Comparison of ENCODE assay signal across 8 cellular contexts in genomic region chr14:95534299-95535225, GRCh38. TPM values are rescaled to one million over a fixed set of nuclear protein-coding genes. Genes with fewer than 3 reads are reported as not detected.
A peak's percentile ranks its signal among the peaks of the same experiment; 100 is the strongest.
DNase-seq lines count a peak whose midpoint lies in the region; ATAC-seq lines count a peak whose summit lies in the region.

GLRX5 (plus strand) TSS chr14:95535050; CDS start chr14:95535090, 40 bp downstream.

- DNase-seq in NCI-H748 (lab: John Stamatoyannopoulos, UW; ENCODE audit: unreplicated experiment) (peak; percentile 100), cortex of kidney (lab: John Stamatoyannopoulos, UW) (peak; percentile 98), left colon (peak; percentile 97 to 99)
- DNase-seq in activated CD4-positive, alpha-beta T cell treated with anti-CD3 and anti-CD28 coated beads, Interleukin-2, amount 50 U/mL, for 1 hour, result peak; percentile 96
- peak; percentile 98 for DNase-seq in stimulated activated CD4-positive, alpha-beta T cell treated with anti-CD3 and anti-CD28 coated beads, Interleukin-1b, Interleukin-23, amount 100 ng/mL, for 48 hours

- H3K4me2 ChIP-seq in BLaER1 treated with 17β-estradiol and CSF1 and Interleukin-3, amounts not matched to agents 10 nM and 100 nM, result peak within 1 kb of the TSS; percentile 94 to 99 (median 99)

- no peaks in the 10 kb centered on the region for H3K27me3 ChIP-seq in BLaER1 treated with 17β-estradiol and CSF1 and Interleukin-3, amounts not matched to agents 10 nM and 100 nM

- peaks cover 56 to 80% (median 69%) of the 10 kb centered on the region in 10 experiments for H3K4me1 ChIP-seq in BLaER1 treated with 17β-estradiol and CSF1 and Interleukin-3, amounts not matched to agents 10 nM and 100 nM

- H3K4me3 ChIP-seq in BLaER1 treated with 17β-estradiol and CSF1 and Interleukin-3, amounts not matched to agents 10 nM and 100 nM, result peak within 1 kb of the TSS; percentile 78 to 98 (median 94)

- H3K27ac ChIP-seq in BLaER1 treated with 17β-estradiol and CSF1 and Interleukin-3, amounts not matched to agents 10 nM and 100 nM, result peak within 1 kb of the TSS; percentile 55 to 98 (median 94)

- peaks cover 0 to 70% (median 47%) of the 10 kb centered on the region in 11 experiments; a peak in 19 of 22 replicates for H4K20me1 ChIP-seq in BLaER1 treated with 17β-estradiol and CSF1 and Interleukin-3, amounts not matched to agents 10 nM and 100 nM

- H3K36me3 ChIP-seq in BLaER1 treated with 17β-estradiol and CSF1 and Interleukin-3, amounts not matched to agents 10 nM and 100 nM, result peaks cover 0 to 29% (median 7%) of the 10 kb centered on the region in 11 experiments; a peak in 11 of 22 replicates

- peak; percentile 90 for ATAC-seq in GM19351 (IDR thresholded peaks at IDR 0.05; ENCODE audit: unreplicated experiment)
- ATAC-seq in HG03521 (IDR thresholded peaks at IDR 0.05; ENCODE audit: unreplicated experiment), result peak; percentile 88
- peak; percentile 91 for ATAC-seq in left colon

- peak within 1 kb of the TSS; percentile 87 to 95 (median 92) for H3K9ac ChIP-seq in BLaER1 treated with 17β-estradiol and CSF1 and Interleukin-3, amounts not matched to agents 10 nM and 100 nM

- H3K9me3 ChIP-seq in BLaER1 treated with 17β-estradiol and CSF1 and Interleukin-3, amounts not matched to agents 10 nM and 100 nM (replicated peaks in 1 of 11), result no peaks in the 10 kb centered on the region

- intact Hi-C loops in left colon (cut with DNase I, micrococcal nuclease), result loop anchor here in 1 of 2 donors (5.0 kb wide), 1 partner anchor 82 kb away; no protein-coding TSS in a partner anchor

RNA-seq across cellular contexts. Expression of gene GLRX5, which starts in this region (rescaled TPM):
- total RNA-seq in left colon, result 10 to 100 TPM; 47.4 to 56.4 TPM

Comparison
In these comparisons a context has a peak if more than half of its experiments do, and no peak if none do; other contexts are left out.
1. Peak in every context shown above with its lines: DNase-seq, ATAC-seq, H3K4me3 ChIP-seq and H3K27ac ChIP-seq.